11 cellular contexts compared by ENCODE assay signal in the genomic region with DNA sequence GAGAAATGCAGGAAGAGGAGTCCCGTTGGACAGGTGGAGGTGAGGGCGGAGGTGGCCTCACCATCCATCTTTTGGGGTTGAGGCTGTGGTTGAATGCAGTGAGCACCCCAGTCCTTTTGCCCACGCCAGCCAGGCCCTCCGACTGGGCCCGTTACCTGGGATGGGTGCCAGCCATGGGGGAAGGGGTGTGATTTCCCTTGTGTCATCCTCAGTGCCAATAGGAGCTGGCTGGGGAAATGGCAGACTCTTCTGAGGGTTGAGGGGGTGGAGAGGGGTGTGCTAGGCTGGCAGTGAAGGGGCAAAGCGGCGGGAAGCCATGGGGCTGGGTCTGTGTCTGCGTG. TPM values are rescaled to one million over a fixed set of nuclear protein-coding genes. Genes with fewer than 3 reads are reported as not detected.
DNase-seq lines count a peak whose midpoint lies in the region; ATAC-seq and TF ChIP-seq lines count a peak whose summit lies in the region.
"Had no signal": no experiment of that assay in that cellular context is flagged by ENCODE, and none has a peak within 500 bp of the region (broad histone marks: within the 10 kb centered on the region; RNA-seq: fewer than 3 reads in every experiment).

No MANE protein-coding gene starts in this region.

- H2BK120ac ChIP-seq in mesendoderm (ENCODE audit: low read depth, low read length): no peak overlapping the region

- H3K9me3 ChIP-seq in ascending aorta: no peaks in the 10 kb centered on the region
- peaks cover 1% of the 10 kb centered on the region for H3K9me3 ChIP-seq in thymus (ENCODE audit: control insufficient read depth)
- no peaks in the 10 kb centered on the region for H3K9me3 ChIP-seq in mucosa of descending colon

- peak overlapping the region; percentile 68 to 75 for H3K4me3 Mint-ChIP-seq in activated T-cell treated with anti-CD3 and anti-CD28 coated beads, Interleukin-2, amount 50 U/mL, for 72 hours

- no peaks in the 10 kb centered on the region for H3K79me1 ChIP-seq in mesendoderm (ENCODE audit: low read length)

- H3K36me3 ChIP-seq in ascending aorta (no peaks in the 10 kb centered on the region), mesendoderm (ENCODE audit: control insufficient read depth, insufficient read depth, low read length) (no peaks in the 10 kb centered on the region), thymus (ENCODE audit: control insufficient read depth, insufficient read depth) (no peaks in the 10 kb centered on the region), mucosa of descending colon (ENCODE audit: low read depth) (no peaks in the 10 kb centered on the region)

- no peak overlapping the region for H2AK5ac ChIP-seq in mesendoderm (ENCODE audit: low read length)

- no peak overlapping the region for H3K4me2 ChIP-seq in mesendoderm (ENCODE audit: low read length)

- no peak overlapping the region for H3K27ac Mint-ChIP-seq in activated T-cell treated with anti-CD3 and anti-CD28 coated beads, Interleukin-2, amount 50 U/mL, for 72 hours
- H3K27ac Mint-ChIP-seq: progenitor cell of endocrine pancreas had no signal

- no peaks in the 10 kb centered on the region for H3K9me3 Mint-ChIP-seq in activated T-cell treated with anti-CD3 and anti-CD28 coated beads, Interleukin-2, amount 50 U/mL, for 72 hours

- no peak overlapping the region for H2BK5ac ChIP-seq in mesendoderm (ENCODE audit: low read length)

- no CpG with 5 or more reads among the region's 8 CpGs for WGBS in mesendoderm (ENCODE audit: extremely low coverage, insufficient coverage, low lambda C conversion rate)
- WGBS in thymus: 58% methylated on average over 8 of the region's 8 CpGs

- H3K27ac ChIP-seq in ascending aorta: no peak overlapping the region
- H3K27ac ChIP-seq in mesendoderm (ENCODE audit: low read depth, low read length): no peak overlapping the region
- no peak overlapping the region for H3K27ac ChIP-seq in thymus (ENCODE audit: low read depth)
- H3K27ac ChIP-seq: HL-60 had no signal

- H3K4me3 ChIP-seq in ascending aorta (peak overlapping the region; percentile 34 to 62), mesendoderm (ENCODE audit: low read length) (no peak overlapping the region), thymus (ENCODE audit: low read length) (peak overlapping the region; percentile 45), mucosa of descending colon (no peak overlapping the region)

- intact Hi-C loops in ascending aorta (cut with DNase I): no loop called here
- intact Hi-C loops in mucosa of descending colon (cut with DNase I, micrococcal nuclease): no loop called here

- no peaks in the 10 kb centered on the region for H3K36me3 Mint-ChIP-seq in activated T-cell treated with anti-CD3 and anti-CD28 coated beads, Interleukin-2, amount 50 U/mL, for 72 hours (ENCODE audit: insufficient read depth in 2 of 2)

- no peak overlapping the region for H3K4ac ChIP-seq in mesendoderm (ENCODE audit: low read depth, low read length)

- ATAC-seq in activated T-cell treated with anti-CD3 and anti-CD28 coated beads, Interleukin-2, amount 50 U/mL, for 72 hours (replicated peaks in 1 of 2): no peak
- ATAC-seq in mucosa of descending colon (no peak), HG02642 (IDR thresholded peaks at IDR 0.05; ENCODE audit: poor library complexity, unreplicated experiment) (no peak)

- peak overlapping the region; percentile 35 for H3K56ac ChIP-seq in mesendoderm (ENCODE audit: low read length)

- H4K5ac ChIP-seq in mesendoderm (ENCODE audit: low read length): no peak overlapping the region

- no peak overlapping the region for H3K23ac ChIP-seq in mesendoderm (ENCODE audit: low read length)

- peaks cover 13% of the 10 kb centered on the region for H3K27me3 Mint-ChIP-seq in activated T-cell treated with anti-CD3 and anti-CD28 coated beads, Interleukin-2, amount 50 U/mL, for 72 hours (ENCODE audit: low read depth)

- no peak for DNase-seq in activated T-cell treated with anti-CD3 and anti-CD28 coated beads, Interleukin-2, amount 50 U/mL, for 72 hours
- DNase-seq in activated T-cell treated with anti-CD3 and anti-CD28 coated beads, Interleukin-2, amount 50 U/mL, for 48 hours: no peak
- DNase-seq in ascending aorta (ENCODE audit: low spot score in 2 of 2) (no peak), mesendoderm (no peak), mucosa of descending colon (no peak), NCI-H1436 treated with DMSO at 0.1 percent for 48 hours (lab: John Stamatoyannopoulos, UW) (no peak)
- DNase-seq: kidney glomerular epithelial cell had no signal

- H3K27me3 ChIP-seq in ascending aorta (no peaks in the 10 kb centered on the region), mesendoderm (ENCODE audit: insufficient read depth, low read length, poor library complexity) (peaks cover 4% of the 10 kb centered on the region), thymus (ENCODE audit: control insufficient read depth, insufficient read depth) (peaks cover 9% of the 10 kb centered on the region)

- H3K4me1 ChIP-seq in ascending aorta (peaks cover 2 to 5% of the 10 kb centered on the region in 2 donors), mesendoderm (ENCODE audit: control insufficient read depth, low read depth, low read length) (peaks cover 2% of the 10 kb centered on the region), thymus (ENCODE audit: control insufficient read depth, insufficient read depth, low read length) (peaks cover 8% of the 10 kb centered on the region), mucosa of descending colon (ENCODE audit: low read depth) (peaks cover 3% of the 10 kb centered on the region)

- no peak overlapping the region for H3K9ac ChIP-seq in mesendoderm (ENCODE audit: low read length)

- H3K4me1 Mint-ChIP-seq in activated T-cell treated with anti-CD3 and anti-CD28 coated beads, Interleukin-2, amount 50 U/mL, for 72 hours (ENCODE audit: low read depth): peaks cover 11% of the 10 kb centered on the region

- H3K79me2 ChIP-seq in mesendoderm (ENCODE audit: control insufficient read depth, insufficient read depth, low read length): no peaks in the 10 kb centered on the region

- no peak overlapping the region for H3K18ac ChIP-seq in mesendoderm (ENCODE audit: low read length)

- H2BK15ac ChIP-seq in mesendoderm (replicated peaks; ENCODE audit: low read depth): no peak overlapping the region

- no peak overlapping the region for H4K8ac ChIP-seq in mesendoderm (ENCODE audit: low read depth, low read length)

- TF ChIP-seq CTCF in ascending aorta (IDR thresholded peaks at IDR 0.05) (no peak), mucosa of descending colon (IDR thresholded peaks at IDR 0.05) (no peak)

RNA-seq across cellular contexts. Expression of a gene that starts 9.6 kb away (rescaled TPM):
- 1 to 10 TPM; 1.5 to 1.7 TPM for total RNA-seq in activated T-cell treated with anti-CD3 and anti-CD28 coated beads, Interleukin-2, amount 50 U/mL, for 72 hours
- not detected for total RNA-seq in ascending aorta
- 0.07 TPM for polyA plus RNA-seq in mesendoderm (2013, experiment 1 of 2)
- 0.06 TPM for polyA plus RNA-seq in mesendoderm (2013, experiment 2 of 2)
- 3.3 TPM for polyA plus RNA-seq in thymus
- under 1 TPM in 2 of 3 donors, not detected in 1; 0.13 to 0.19 TPM for total RNA-seq in mucosa of descending colon

RNA-seq across cellular contexts. Expression of a gene that starts 19.5 kb away (rescaled TPM):
- total RNA-seq in activated T-cell treated with anti-CD3 and anti-CD28 coated beads, Interleukin-2, amount 50 U/mL, for 72 hours: 10 to 100 TPM; 59.4 to 73.8 TPM
- total RNA-seq in ascending aorta: 66.8 TPM
- polyA plus RNA-seq in mesendoderm (2013, experiment 1 of 2): 69.8 TPM
- polyA plus RNA-seq in mesendoderm (2013, experiment 2 of 2): 68.8 TPM
- 65.5 TPM for polyA plus RNA-seq in thymus
- 10 to 100 TPM; 51.6 to 66.7 (median 55.9) TPM for total RNA-seq in mucosa of descending colon

RNA-seq across cellular contexts. Expression of a gene that starts 57.0 kb away (rescaled TPM):
- total RNA-seq in activated T-cell treated with anti-CD3 and anti-CD28 coated beads, Interleukin-2, amount 50 U/mL, for 72 hours: under 1 TPM; 0.74 to 0.82 TPM
- not detected for total RNA-seq in ascending aorta
- 0.08 TPM for polyA plus RNA-seq in mesendoderm (2013, experiment 1 of 2)
- 0.06 TPM for polyA plus RNA-seq in mesendoderm (2013, experiment 2 of 2)
- polyA plus RNA-seq in thymus: 0.09 TPM
- under 1 TPM; 0.35 to 0.63 (median 0.39) TPM for total RNA-seq in mucosa of descending colon

Comparison
In these comparisons a context has a peak if more than half of its experiments do, and no peak if none do; other contexts are left out.
1. H3K4me3 ChIP-seq: peak in ascending aorta (2 of 2) and thymus (single experiment); none in mesendoderm (single experiment) and mucosa of descending colon (single experiment).